ENCODE assay signal across 1 cellular context in the genomic region with DNA sequence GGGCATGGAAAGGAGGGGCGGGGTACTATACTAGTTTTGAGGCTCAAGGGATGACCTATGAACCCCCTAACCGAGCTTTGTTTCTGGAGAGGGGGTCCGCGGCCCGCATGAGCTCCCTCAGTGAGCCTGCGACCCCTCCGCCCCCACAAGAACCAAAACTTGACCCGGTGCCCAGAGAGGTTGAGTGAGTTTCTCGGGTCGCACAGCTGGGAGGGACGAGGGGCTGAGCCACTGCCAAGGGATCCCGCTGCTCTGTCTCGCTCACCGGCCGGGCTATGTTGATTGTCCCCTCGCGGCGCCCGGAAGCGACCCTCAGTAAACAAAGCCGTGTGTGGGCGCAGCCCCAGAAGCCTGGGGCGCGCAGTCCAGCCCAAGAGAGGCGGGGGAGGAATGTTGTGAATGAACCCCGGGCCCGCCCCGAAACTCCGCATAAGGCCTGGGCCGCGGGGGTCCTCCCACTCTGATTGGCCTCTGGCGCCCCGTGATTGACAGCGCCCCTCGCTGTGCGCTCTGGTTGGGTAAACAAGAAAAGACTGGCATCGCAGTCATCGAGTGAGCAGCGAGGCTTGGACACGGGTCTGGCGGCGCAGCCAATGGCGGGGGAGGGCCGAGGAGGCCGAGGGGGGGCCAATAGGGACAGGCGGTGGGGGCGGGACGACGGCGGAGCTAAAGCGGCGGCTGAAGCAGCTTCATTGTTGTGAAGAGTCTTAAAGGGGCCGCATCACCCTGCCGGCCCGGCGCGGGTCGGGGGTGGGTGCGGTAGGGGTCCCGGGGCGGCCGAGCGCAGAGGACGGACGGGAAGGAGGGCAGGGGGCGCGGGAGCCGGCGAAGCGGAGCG.
TF ChIP-seq lines count a peak whose summit lies in the region.

Gene ZSWIM4, plus strand, starts transcription at position 692 of the 838 bp plus-strand sequence. CDS start 206 bp downstream, outside the sequence.

TF ChIP-seq in HepG2, 621 proteins besides CTCF, POLR2A, EP300 and RAD21 (continued from another document and continues in another):
- TF ChIP-seq, protein P1, sequence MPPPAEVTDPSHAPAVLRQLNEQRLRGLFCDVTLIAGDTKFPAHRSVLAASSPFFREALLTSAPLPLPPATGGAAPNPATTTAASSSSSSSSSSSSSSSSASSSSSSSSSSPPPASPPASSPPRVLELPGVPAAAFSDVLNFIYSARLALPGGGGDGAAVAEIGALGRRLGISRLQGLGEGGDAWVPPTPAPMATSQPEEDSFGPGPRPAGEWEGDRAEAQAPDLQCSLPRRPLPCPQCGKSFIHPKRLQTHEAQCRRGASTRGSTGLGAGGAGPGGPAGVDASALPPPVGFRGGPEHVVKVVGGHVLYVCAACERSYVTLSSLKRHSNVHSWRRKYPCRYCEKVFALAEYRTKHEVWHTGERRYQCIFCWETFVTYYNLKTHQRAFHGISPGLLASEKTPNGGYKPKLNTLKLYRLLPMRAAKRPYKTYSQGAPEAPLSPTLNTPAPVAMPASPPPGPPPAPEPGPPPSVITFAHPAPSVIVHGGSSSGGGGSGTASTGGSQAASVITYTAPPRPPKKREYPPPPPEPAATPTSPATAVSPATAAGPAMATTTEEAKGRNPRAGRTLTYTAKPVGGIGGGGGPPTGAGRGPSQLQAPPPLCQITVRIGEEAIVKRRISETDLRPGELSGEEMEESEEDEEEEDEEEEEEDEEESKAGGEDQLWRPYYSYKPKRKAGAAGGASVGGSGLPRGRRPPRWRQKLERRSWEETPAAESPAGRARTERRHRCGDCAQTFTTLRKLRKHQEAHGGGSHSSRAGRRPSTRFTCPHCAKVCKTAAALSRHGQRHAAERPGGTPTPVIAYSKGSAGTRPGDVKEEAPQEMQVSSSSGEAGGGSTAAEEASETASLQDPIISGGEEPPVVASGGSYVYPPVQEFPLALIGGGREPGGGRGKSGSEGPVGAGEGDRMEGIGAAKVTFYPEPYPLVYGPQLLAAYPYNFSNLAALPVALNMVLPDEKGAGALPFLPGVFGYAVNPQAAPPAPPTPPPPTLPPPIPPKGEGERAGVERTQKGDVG (CRISPR knock-in tag; IDR thresholded peaks at IDR 0.05; ENCODE audit: borderline replicate concordance), result no peak
- no peak for TF ChIP-seq JUN (CRISPR knock-in tag; IDR thresholded peaks at IDR 0.05)
- peak; percentile 74; the same call in 1 of the 2 replicates for TF ChIP-seq ZMYM2 (CRISPR knock-in tag; IDR thresholded peaks at IDR 0.05)
- TF ChIP-seq ZNF337 (CRISPR knock-in tag; IDR thresholded peaks at IDR 0.05; ENCODE audit: borderline replicate concordance, low read depth), result no peak
- peak; percentile 56; the same call in 1 of the 2 replicates for TF ChIP-seq ZKSCAN5 (CRISPR knock-in tag; IDR thresholded peaks at IDR 0.05)
- peak; percentile 60 for TF ChIP-seq CREM (IDR thresholded peaks at IDR 0.05)
- TF ChIP-seq CREM (CRISPR knock-in tag; IDR thresholded peaks at IDR 0.05), result no peak
- no peak for TF ChIP-seq ZXDC (CRISPR knock-in tag; IDR thresholded peaks at IDR 0.05)
- peak; percentile 98 for TF ChIP-seq SP2 (CRISPR knock-in tag; IDR thresholded peaks at IDR 0.05)
- 0 out of 2 replicates have a peak, but pooled peaks have one; percentile 26 for TF ChIP-seq ZNF607 (CRISPR knock-in tag; IDR thresholded peaks at IDR 0.05; ENCODE audit: borderline replicate concordance)
- TF ChIP-seq PBX2 (CRISPR knock-in tag; IDR thresholded peaks at IDR 0.05), result peak; percentile 99
- TF ChIP-seq KLF6 (CRISPR knock-in tag; IDR thresholded peaks at IDR 0.05), result peak; percentile 39; the same call in 1 of the 2 replicates
- TF ChIP-seq HNRNPL (IDR thresholded peaks at IDR 0.05; ENCODE audit: low read depth, low read length), result 0 out of 2 replicates have a peak, but pooled peaks have one; percentile 23
- TF ChIP-seq ZNF687 (CRISPR knock-in tag; IDR thresholded peaks at IDR 0.05), result peak; percentile 70
- no peak for TF ChIP-seq MXD4 (CRISPR knock-in tag; IDR thresholded peaks at IDR 0.05)
- no peak for TF ChIP-seq MYPOP (CRISPR knock-in tag; IDR thresholded peaks at IDR 0.05)
- no peak for TF ChIP-seq ONECUT2 (CRISPR knock-in tag; IDR thresholded peaks at IDR 0.05)
- TF ChIP-seq HNRNPUL1 (IDR thresholded peaks at IDR 0.05; ENCODE audit: low read depth, low read length), result no peak
- 0 out of 2 replicates have a peak, but pooled peaks have one; percentile 40 for TF ChIP-seq ZNF142 (CRISPR knock-in tag; IDR thresholded peaks at IDR 0.05)
- peak; percentile 55; the same call in 1 of the 2 replicates for TF ChIP-seq ZGPAT (CRISPR knock-in tag; IDR thresholded peaks at IDR 0.05)
- no peak for TF ChIP-seq ZFP36 (IDR thresholded peaks at IDR 0.05; ENCODE audit: borderline replicate concordance, low read depth, low read length, partially characterized antibody)
- TF ChIP-seq HNRNPK (IDR thresholded peaks at IDR 0.05; ENCODE audit: low read depth, low read length, poor library complexity, severe bottlenecking), result peak; percentile 33
